In genomic region chr4:8522160-8523120, GRCh38 we compare ENCODE assay signal across 31 cellular contexts. TPM values are rescaled to one million over a fixed set of nuclear protein-coding genes. Genes with fewer than 3 reads are reported as not detected.
"Had no signal": no experiment of that assay in that cellular context is flagged by ENCODE, and none has a peak within 500 bp of the region (broad histone marks: within the 10 kb centered on the region; RNA-seq: fewer than 3 reads in every experiment).

No MANE protein-coding gene starts in this region.

- DNase-seq: cortex of kidney; effector memory CD8-positive, alpha-beta T cell; foreskin fibroblast; gastrocnemius medialis; left cardiac atrium; mesendoderm; midbrain; naive thymus-derived CD4-positive, alpha-beta T cell; right lobe of liver; small intestine; stimulated activated CD4-positive, alpha-beta T cell treated with anti-CD3 and anti-CD28 coated beads, Interleukin-15, amount 100 ng/mL, for 24 hours; stimulated activated CD4-positive, alpha-beta T cell treated with anti-CD3 and anti-CD28 coated beads, Interleukin-2, amount 100 ng/mL, for 48 hours; stimulated activated CD8-positive, alpha-beta memory T cell treated with anti-CD3 and anti-CD28 coated beads, Interleukin-4, amount 100 ng/mL, for 48 hours; stimulated activated naive CD4-positive, alpha-beta T cell treated with Interleukin-2 at 50 U/mL for 16 hours; stomach; thyroid gland had no signal

- H3K27me3 Mint-ChIP-seq: progenitor cell of endocrine pancreas, type B pancreatic cell had no signal

- H3K36me3 Mint-ChIP-seq: naive thymus-derived CD4-positive, alpha-beta T cell; type B pancreatic cell had no signal

- H3K27ac Mint-ChIP-seq: effector memory CD8-positive, alpha-beta T cell; naive thymus-derived CD4-positive, alpha-beta T cell; progenitor cell of endocrine pancreas; type B pancreatic cell had no signal

- H3K4me3 ChIP-seq: gastrocnemius medialis, heart left ventricle, hepatocyte, left lung, right lobe of liver, stomach, thyroid gland had no signal

- H3K4me2 ChIP-seq: hepatocyte had no signal

- H3K36me3 ChIP-seq: gastrocnemius medialis, heart left ventricle, left lung, neutrophil, right lobe of liver, stomach, thyroid gland had no signal

- FAIRE-seq: islet of Langerhans, small intestine had no signal

- H3K27me3 ChIP-seq: gastrocnemius medialis, hepatocyte, left lung, neutrophil, right lobe of liver, stomach, thyroid gland had no signal

- H2AFZ ChIP-seq: hepatocyte, parathyroid adenoma had no signal

- ATAC-seq: effector memory CD8-positive, alpha-beta T cell; gastrocnemius medialis; heart left ventricle; left cardiac atrium; left lung; naive thymus-derived CD4-positive, alpha-beta T cell; right lobe of liver had no signal

- H3K4me1 Mint-ChIP-seq: naive thymus-derived CD4-positive, alpha-beta T cell had no signal

- H3K9ac ChIP-seq: parathyroid adenoma had no signal

- H3K27ac ChIP-seq: gastrocnemius medialis, heart left ventricle, hepatocyte, left lung, neutrophil, parathyroid adenoma, right lobe of liver, stomach, thyroid gland had no signal

- H3K9me3 ChIP-seq: gastrocnemius medialis, neutrophil, right lobe of liver, thyroid gland had no signal

- H3K4me3 Mint-ChIP-seq: effector memory CD8-positive, alpha-beta T cell; naive thymus-derived CD4-positive, alpha-beta T cell; type B pancreatic cell had no signal

- H3K9me3 Mint-ChIP-seq: type B pancreatic cell had no signal

- H3K4me1 ChIP-seq: gastrocnemius medialis, heart left ventricle, left lung, parathyroid adenoma, right lobe of liver, stomach, thyroid gland had no signal

- H3K79me2 ChIP-seq: hepatocyte, parathyroid adenoma had no signal

RNA-seq across cellular contexts. Expression of gene GPR78, which starts 57.8 kb away (rescaled TPM):
- total RNA-seq: dermis microvascular lymphatic vessel endothelial cell; gastrocnemius medialis; glomerular endothelial cell; kidney epithelial cell; lower leg skin; lung microvascular endothelial cell; naive thymus-derived CD4-positive, alpha-beta T cell; right lobe of liver; subcutaneous adipose tissue; thyroid gland had no signal
- polyA plus RNA-seq: heart left ventricle; naive thymus-derived CD4-positive, alpha-beta T cell; neural cell; small intestine had no signal
